ENCODE assay signal across 8 cellular contexts in genomic region chr14:99683619-99684355, GRCh38. TPM values are rescaled to one million over a fixed set of nuclear protein-coding genes. Genes with fewer than 3 reads are reported as not detected.
A peak's percentile ranks its signal among the peaks of the same experiment; 100 is the strongest.
DNase-seq lines count a peak whose midpoint lies in the region; ATAC-seq and TF ChIP-seq lines count a peak whose summit lies in the region.

CYP46A1 (plus strand) TSS chr14:99684298; CDS start chr14:99684418, 120 bp downstream.

- DNase-seq in EH (ENCODE audit: low read depth): peak; percentile 99
- DNase-seq in GOT3 (lab: John Stamatoyannopoulos, UW): peak; percentile 88
- peak; percentile 97 for DNase-seq in LHCN-M2 (ENCODE audit: low read depth)
- peak; percentile 94 for DNase-seq in RPMI7951 (ENCODE audit: low read depth)
- DNase-seq in fibroblast of mammary gland (ENCODE audit: low read depth): peak; percentile 98
- DNase-seq in natural killer cell: peak; percentile 99
- DNase-seq in stimulated activated naive CD4-positive, alpha-beta T cell (lab: John Stamatoyannopoulos, UW): peak; percentile 96 to 99 (median 98)

- intact Hi-C loops in natural killer cell (cut with micrococcal nuclease): loop anchor here (1.0 to 5.0 kb wide), 4 partner anchors 76 to 509 kb away; partner anchors contain the start of gene CCNK

- H3K36me3 Mint-ChIP-seq in activated T-helper 17 cell treated with anti-CD3 and anti-CD28 coated beads, Interleukin-2, amount 50 U/mL, for 72 hours (ENCODE audit: low read depth): no peaks in the 10 kb centered on the region
- H3K36me3 Mint-ChIP-seq in natural killer cell: no peaks in the 10 kb centered on the region

- ATAC-seq in activated T-helper 17 cell treated with anti-CD3 and anti-CD28 coated beads, Interleukin-2, amount 50 U/mL, for 72 hours (replicated peaks): peak; percentile 96
- peak; percentile 93 to 99 (median 93) for ATAC-seq in natural killer cell

- no peaks in the 10 kb centered on the region for H3K9me3 Mint-ChIP-seq in activated T-helper 17 cell treated with anti-CD3 and anti-CD28 coated beads, Interleukin-2, amount 50 U/mL, for 72 hours
- no peaks in the 10 kb centered on the region for H3K9me3 Mint-ChIP-seq in natural killer cell

- H3K4me3 Mint-ChIP-seq in activated T-helper 17 cell treated with anti-CD3 and anti-CD28 coated beads, Interleukin-2, amount 50 U/mL, for 72 hours: peak within 1 kb of the TSS; percentile 78
- peak within 1 kb of the TSS; percentile 93 for H3K4me3 Mint-ChIP-seq in natural killer cell

- peak within 1 kb of the TSS; percentile 81 for H3K4me3 ChIP-seq in fibroblast of mammary gland (ENCODE audit: control insufficient read depth, low read depth, low read length)

- H3K27me3 Mint-ChIP-seq in activated T-helper 17 cell treated with anti-CD3 and anti-CD28 coated beads, Interleukin-2, amount 50 U/mL, for 72 hours: peaks cover 4% of the 10 kb centered on the region
- peaks cover 29 to 32% of the 10 kb centered on the region in 2 donors for H3K27me3 Mint-ChIP-seq in natural killer cell (ENCODE audit: low read depth in 2 of 2)

- TF ChIP-seq CTCF in fibroblast of mammary gland (conservative IDR thresholded peaks at IDR 0.05; ENCODE audit: control insufficient read depth, insufficient read depth, low read depth, low read length): no peak
- TF ChIP-seq CTCF in natural killer cell (IDR thresholded peaks at IDR 0.05): no peak

- H3K4me1 Mint-ChIP-seq in activated T-helper 17 cell treated with anti-CD3 and anti-CD28 coated beads, Interleukin-2, amount 50 U/mL, for 72 hours: peaks cover 2% of the 10 kb centered on the region
- H3K4me1 Mint-ChIP-seq in natural killer cell: peaks cover 7 to 27% of the 10 kb centered on the region in 2 donors

- H3K27ac Mint-ChIP-seq in activated T-helper 17 cell treated with anti-CD3 and anti-CD28 coated beads, Interleukin-2, amount 50 U/mL, for 72 hours: peak within 1 kb of the TSS; percentile 77
- H3K27ac Mint-ChIP-seq in natural killer cell: peak within 1 kb of the TSS; percentile 82 to 91

RNA-seq across cellular contexts. Expression of gene CYP46A1, which starts in this region (rescaled TPM):
- 0.38 and 0.40 TPM in 2 replicates for total RNA-seq in LHCN-M2 (2014; rRNA removed)
- 0.15 TPM for polyA plus RNA-seq in LHCN-M2 (2012)
- total RNA-seq in RPMI7951 (2014; rRNA removed; shearing (Covaris generic)): not detected in 2 replicates
- total RNA-seq in activated T-helper 17 cell treated with anti-CD3 and anti-CD28 coated beads, Interleukin-2, amount 50 U/mL, for 72 hours: under 1 TPM; 0.04 to 0.16 TPM
- total RNA-seq in natural killer cell: under 1 TPM; 0.09 to 0.45 (median 0.09) TPM

Comparison
In these comparisons a context has a peak if more than half of its experiments do, and no peak if none do; other contexts are left out.
1. Peak in every context shown above with its lines: DNase-seq, ATAC-seq and H3K4me3 ChIP-seq.
2. Peak in DNase-seq in LHCN-M2; RNA of the gene not detected or under 1 TPM.
3. Peak in DNase-seq in RPMI7951; RNA of the gene not detected or under 1 TPM.
4. Peak in ATAC-seq in activated T-helper 17 cell treated with anti-CD3 and anti-CD28 coated beads, Interleukin-2, amount 50 U/mL, for 72 hours; RNA of the gene not detected or under 1 TPM.
5. Peak in DNase-seq and ATAC-seq in natural killer cell; RNA of the gene not detected or under 1 TPM.